10 cellular contexts compared by ENCODE assay signal in genomic region chr19:48186541-48186991, GRCh38. TPM values are rescaled to one million over a fixed set of nuclear protein-coding genes. Genes with fewer than 3 reads are reported as not detected.
DNase-seq lines count a peak whose midpoint lies in the region; ATAC-seq, FAIRE-seq and TF ChIP-seq lines count a peak whose summit lies in the region.
"Had no signal": no experiment of that assay in that cellular context is flagged by ENCODE, and none has a peak within 500 bp of the region (broad histone marks: within the 10 kb centered on the region; RNA-seq: fewer than 3 reads in every experiment).

No MANE protein-coding gene starts in this region.

- no peak for FAIRE-seq in GM12878 (lab: Jason Lieb, UNC)
- FAIRE-seq: keratinocyte had no signal

- no peaks in the 10 kb centered on the region; the same call in 2 of the 3 replicates for H3K9me3 ChIP-seq in GM12878 (replicated peaks; ENCODE audit: control insufficient read depth, insufficient read depth, low read length)
- H3K9me3 ChIP-seq in naive thymus-derived CD4-positive, alpha-beta T cell (ENCODE audit: control insufficient read depth in 2 of 3, low read length in 3 of 3): peaks cover 0 to 7% (median 0%) of the 10 kb centered on the region in 3 experiments

- peak overlapping the region; percentile 64 for H3K4me2 ChIP-seq in GM12878 (ENCODE audit: control insufficient read depth, insufficient read depth)

- POLR2A ChIA-PET in GM12878 (lab: Charles Lee): interaction anchor here (0.6 to 2.4 kb wide), 3 partner anchors 17 to 865 kb away, joined by 3 to 14 read pairs (median 7); no protein-coding TSS in a partner anchor
- POLR2A ChIA-PET in naive thymus-derived CD4-positive, alpha-beta T cell (lab: Charles Lee): interaction anchor here (0.6 to 0.7 kb wide), 2 partner anchors 157 to 1299 kb away, joined by 3 to 7 read pairs; no protein-coding TSS in a partner anchor

- CTCF ChIA-PET in GM12878 (lab: Yijun Ruan, JAX): interaction anchor here (1.0 to 2.1 kb wide), 3 partner anchors 15 to 79 kb away, joined by 3 to 9 read pairs (median 4); no protein-coding TSS in a partner anchor
- CTCF ChIA-PET in naive thymus-derived CD4-positive, alpha-beta T cell (lab: Charles Lee): interaction anchor here (0.6 kb wide), 1 partner anchor 81 kb away, joined by 3 read pairs; no protein-coding TSS in a partner anchor

- H3K4me1 Mint-ChIP-seq in naive thymus-derived CD4-positive, alpha-beta T cell: peaks cover 0 to 5% (median 0%) of the 10 kb centered on the region in 7 donors

- SMC1A ChIA-PET in GM12878 (lab: Charles Lee; ENCODE audit: uncharacterized antibody, unreplicated experiment): interaction anchor here (1.0 to 3.0 kb wide), 4 partner anchors 16 to 76 kb away, joined by 3 to 13 read pairs (median 4); partner anchors contain the start of gene PLA2G4C

- H3K27me3 ChIP-seq in GM06990 (replicated peaks; ENCODE audit: control insufficient read depth, insufficient read depth, low read length) (no peaks in the 10 kb centered on the region), GM12878 (replicated peaks in 1 of 2; ENCODE audit: control insufficient read depth in 2 of 2, insufficient read depth in 2 of 2, low read length in 1 of 2) (no peaks in the 10 kb centered on the region)
- no peaks in the 10 kb centered on the region for H3K27me3 ChIP-seq in naive thymus-derived CD4-positive, alpha-beta T cell (ENCODE audit: control insufficient read depth in 2 of 2, insufficient read depth in 2 of 2, low read length in 2 of 2)

- ATAC-seq in GM19395 (IDR thresholded peaks at IDR 0.05; ENCODE audit: unreplicated experiment) (peak; percentile 56), HG03354 (IDR thresholded peaks at IDR 0.05; ENCODE audit: poor library complexity, severe bottlenecking, unreplicated experiment) (peak; percentile 69), GM12878 (peak; percentile 86), left lobe of liver (no peak)
- no peak for ATAC-seq in naive thymus-derived CD4-positive, alpha-beta T cell

- H3K4me3 Mint-ChIP-seq in naive thymus-derived CD4-positive, alpha-beta T cell: no peak overlapping the region

- no peak overlapping the region for H3K27ac Mint-ChIP-seq in naive thymus-derived CD4-positive, alpha-beta T cell

- H2AFZ ChIP-seq in GM12878 (ENCODE audit: control insufficient read depth, low read depth, low read length): peak overlapping the region; percentile 2

- BruUV-seq in GM12878 (replicated peaks; lab: Mats Ljungman, UMichigan): no TSS peak

- H3K9ac ChIP-seq in GM12878 (ENCODE audit: control insufficient read depth, insufficient read depth, low read length): 0 out of 2 replicates have a peak overlapping the region, but pooled peaks have one; percentile 11

- no peak for TF ChIP-seq POLR2A in GM12878 (IDR thresholded peaks at IDR 0.05; ENCODE audit: low read depth, low read length)

- peak overlapping the region; percentile 52 for H3K27ac ChIP-seq in GM12878 (ENCODE audit: control insufficient read depth, insufficient read depth)
- no peak overlapping the region for H3K27ac ChIP-seq in naive thymus-derived CD4-positive, alpha-beta T cell (ENCODE audit: low read depth, low read length)

- WGBS in GM12878 (ENCODE audit: insufficient coverage, insufficient replicate concordance, low lambda C conversion rate, missing lambda C conversion rate): 10% methylated on average over 8 of the region's 8 CpGs

- H3K36me3 Mint-ChIP-seq in naive thymus-derived CD4-positive, alpha-beta T cell: peaks cover 0 to 27% (median 17%) of the 10 kb centered on the region in 5 donors

- peaks cover 0 to 8% (median 2%) of the 10 kb centered on the region in 11 donors for H3K9me3 Mint-ChIP-seq in naive thymus-derived CD4-positive, alpha-beta T cell

- H3K27me3 Mint-ChIP-seq in naive thymus-derived CD4-positive, alpha-beta T cell: no peaks in the 10 kb centered on the region

- H3K36me3 ChIP-seq in GM06990 (ENCODE audit: control insufficient read depth, insufficient read depth, low read length) (peaks cover 4% of the 10 kb centered on the region), GM12878 (ENCODE audit: control insufficient read depth in 2 of 2, insufficient read depth in 2 of 2, low read length in 1 of 2) (no peaks in the 10 kb centered on the region; a peak in 1 of 4 replicates)
- no peaks in the 10 kb centered on the region for H3K36me3 ChIP-seq in naive thymus-derived CD4-positive, alpha-beta T cell (ENCODE audit: control insufficient read depth in 2 of 3, insufficient read depth in 3 of 3, low read length in 3 of 3)

- H3K4me1 ChIP-seq in GM12878 (ENCODE audit: control insufficient read depth, insufficient read depth, low read length): peaks cover 12% of the 10 kb centered on the region
- no peaks in the 10 kb centered on the region for H3K4me1 ChIP-seq in naive thymus-derived CD4-positive, alpha-beta T cell (ENCODE audit: control insufficient read depth in 2 of 2, insufficient read depth in 2 of 2, low read length in 2 of 2)

- TF ChIP-seq RAD21 in GM12878 (IDR thresholded peaks at IDR 0.05; ENCODE audit: insufficient read depth, low read depth, low read length): no peak

- H3K4me3 ChIP-seq in GM06990 (replicated peaks; ENCODE audit: low read depth, low read length) (0 out of 2 replicates have a peak overlapping the region, but pooled peaks have one; percentile 4), GM12878 (no peak overlapping the region)
- no peak overlapping the region for H3K4me3 ChIP-seq in naive thymus-derived CD4-positive, alpha-beta T cell (ENCODE audit: low read length)

- TF ChIP-seq EP300 in GM12878 (IDR thresholded peaks at IDR 0.05; ENCODE audit: borderline replicate concordance in 1 of 2, control insufficient read depth in 1 of 2, low read depth in 2 of 2, low read length in 2 of 2): no peak

- TF ChIP-seq CTCF in GM06990 (IDR thresholded peaks at IDR 0.05; ENCODE audit: insufficient read depth, low read length, poor library complexity, severe bottlenecking): no peak
- no peak for TF ChIP-seq CTCF in GM12878 (IDR thresholded peaks at IDR 0.05 in 2 of 3, conservative IDR thresholded peaks at IDR 0.05 in 1 of 3; ENCODE audit: control insufficient read depth in 2 of 3, extremely low read depth in 1 of 3, insufficient read depth in 1 of 3, low read depth in 3 of 3, low read length in 3 of 3)

- intact Hi-C loops in GM12878 (cut with micrococcal nuclease; ENCODE audit: unreplicated experiment): no loop called here
- intact Hi-C loops in naive thymus-derived CD4-positive, alpha-beta T cell (cut with micrococcal nuclease): no loop called here

- DNase-seq in GM06990 (ENCODE audit: extremely low read depth, insufficient read length) (peak; percentile 63), GM12878 (ENCODE audit: low read depth, low spot score) (no peak), T-helper 1 cell (no peak), foreskin melanocyte (no peak), left lobe of liver (ENCODE audit: low spot score) (no peak)
- DNase-seq in naive thymus-derived CD4-positive, alpha-beta T cell: no peak
- DNase-seq: NCI-H2081 treated with DMSO at 0.1 percent for 48 hours had no signal

- no peaks in the 10 kb centered on the region for H3K79me2 ChIP-seq in GM12878 (ENCODE audit: control insufficient read depth, insufficient read depth, low read length)

- no peaks in the 10 kb centered on the region for H4K20me1 ChIP-seq in GM12878 (ENCODE audit: control insufficient read depth, insufficient read depth)

- RAD21 ChIA-PET in GM12878 (lab: Charles Lee; ENCODE audit: unreplicated experiment): interaction anchor here (0.9 to 3.4 kb wide), 4 partner anchors 15 to 59 kb away, joined by 3 to 16 read pairs (median 3); no protein-coding TSS in a partner anchor

- in situ Hi-C loops in GM12878 (cut with MboI): no loop called here

RNA-seq across cellular contexts. Expression of gene ZSWIM9, which starts 16.1 kb away (rescaled TPM):
- 3.2 and 4.0 TPM in 2 replicates for total RNA-seq in GM12878 (2013; cell fraction: nucleolus; rRNA removed)
- total RNA-seq in GM12878 (2014; rRNA removed): 1.8 TPM in 2 replicates
- 0.76 and 1.2 TPM in 2 replicates for total RNA-seq in GM12878 (2014; rRNA removed; fragmentation: Illumina TruSeq; extraction: Trizol)
- 5.7 and 6.2 TPM in 2 replicates for total RNA-seq in GM12878 (2021)
- polyA plus RNA-seq in GM12878 (2011; ENCODE audit: low read depth): 1.2 TPM
- polyA plus RNA-seq in GM12878 (2011; rRNA removed): 0.35 and 0.50 TPM in 2 replicates
- 0.33 and 0.47 TPM in 2 replicates for polyA plus RNA-seq in GM12878 (2011; cell fraction: cytosol; rRNA removed)
- polyA plus RNA-seq in GM12878 (2011; cell fraction: nucleus; rRNA removed): 0.69 and 0.79 TPM in 2 replicates
- 5.6 and 6.1 TPM in 2 replicates for polyA plus RNA-seq in GM12878 (2012)
- polyA plus RNA-seq in GM12878 (2014; fragmentation: Illumina TruSeq; extraction: Trizol): 0.92 and 1.4 TPM in 2 replicates
- under 1 TPM in 1 of 2 experiments, not detected in 1; 0.29 TPM for polyA plus RNA-seq in GM12878 (2014; fragmentation: Nextera tagmentation; extraction: Ambion mirVana)
- 2.4 and 3.4 TPM in 2 replicates for polyA plus RNA-seq in GM12878 (2014; rRNA removed)
- polyA plus RNA-seq in GM12878 (2016; fragmentation: Nextera tagmentation; extraction: Ambion mirVana): 1 to 10 TPM; 1.2 to 1.7 TPM
- polyA minus RNA-seq in GM12878 (2011; rRNA and poly(A)+ RNA removed): 0.22 and 0.31 TPM in 2 replicates
- polyA minus RNA-seq in GM12878 (2011; cell fraction: cytosol; rRNA and poly(A)+ RNA removed): 0.73 and 0.94 TPM in 2 replicates
- polyA minus RNA-seq in GM12878 (2011; cell fraction: nucleus; rRNA and poly(A)+ RNA removed): 0.60 and 2.0 TPM in 2 replicates
- 10 to 100 TPM in 1 of 5 experiments, 1 to 10 TPM in 4; 5.0 to 11.6 (median 7.4) TPM for total RNA-seq in naive thymus-derived CD4-positive, alpha-beta T cell
- polyA plus RNA-seq in naive thymus-derived CD4-positive, alpha-beta T cell: 1 to 10 TPM in 1 of 2 donors, under 1 TPM in 1; 0.82 to 1.0 TPM
- total RNA-seq in left lobe of liver: 3.2 TPM

RNA-seq across cellular contexts. Expression of gene LIG1, which starts 16.4 kb away (rescaled TPM):
- total RNA-seq in GM12878 (2013; cell fraction: nucleolus; rRNA removed): 82.9 and 93.2 TPM in 2 replicates
- total RNA-seq in GM12878 (2014; rRNA removed): 94.4 and 95.6 TPM in 2 replicates
- total RNA-seq in GM12878 (2014; rRNA removed; fragmentation: Illumina TruSeq; extraction: Trizol): 57.8 and 64.0 TPM in 2 replicates
- 92.4 and 111 TPM in 2 replicates for total RNA-seq in GM12878 (2021)
- 28.5 TPM for polyA plus RNA-seq in GM12878 (2011; ENCODE audit: low read depth)
- 44.9 and 63.8 TPM in 2 replicates for polyA plus RNA-seq in GM12878 (2011; rRNA removed)
- polyA plus RNA-seq in GM12878 (2011; cell fraction: cytosol; rRNA removed): 67.8 and 72.1 TPM in 2 replicates
- polyA plus RNA-seq in GM12878 (2011; cell fraction: nucleus; rRNA removed): 194 and 282 TPM in 2 replicates
- 65.8 and 69.7 TPM in 2 replicates for polyA plus RNA-seq in GM12878 (2012)
- polyA plus RNA-seq in GM12878 (2014; fragmentation: Illumina TruSeq; extraction: Trizol): 47.8 and 70.8 TPM in 2 replicates
- 10 to 100 TPM in 1 of 2 experiments, 1 to 10 TPM in 1; 7.8 to 31.6 TPM for polyA plus RNA-seq in GM12878 (2014; fragmentation: Nextera tagmentation; extraction: Ambion mirVana)
- 76.7 and 101 TPM in 2 replicates for polyA plus RNA-seq in GM12878 (2014; rRNA removed)
- 100 to 1,000 TPM; 112 to 117 TPM for polyA plus RNA-seq in GM12878 (2016; fragmentation: Nextera tagmentation; extraction: Ambion mirVana)
- polyA minus RNA-seq in GM12878 (2011; rRNA and poly(A)+ RNA removed): 51.9 and 86.2 TPM in 2 replicates
- polyA minus RNA-seq in GM12878 (2011; cell fraction: cytosol; rRNA and poly(A)+ RNA removed): 36.2 and 44.0 TPM in 2 replicates
- polyA minus RNA-seq in GM12878 (2011; cell fraction: nucleus; rRNA and poly(A)+ RNA removed): 36.6 and 87.4 TPM in 2 replicates
- total RNA-seq in naive thymus-derived CD4-positive, alpha-beta T cell: 100 to 1,000 TPM in 4 of 5 experiments, 10 to 100 TPM in 1; 61.0 to 134 (median 122) TPM
- 10 to 100 TPM; 38.1 to 44.6 TPM for polyA plus RNA-seq in naive thymus-derived CD4-positive, alpha-beta T cell
- total RNA-seq in left lobe of liver: 9.8 TPM

Comparison
In these comparisons a context has a peak if more than half of its experiments do, and no peak if none do; other contexts are left out.
1. ATAC-seq: peak in GM19395 (single experiment), HG03354 (single experiment) and GM12878 (single experiment); none in naive thymus-derived CD4-positive, alpha-beta T cell (single experiment) and left lobe of liver (single experiment).